In genomic region chrX:65034292-65034640, GRCh38 we compare ENCODE assay signal across 1 cellular context.
TF ChIP-seq lines count a peak whose summit lies in the region.

No MANE protein-coding gene starts in this region.

TF ChIP-seq in GM23338, 12 proteins besides CTCF, POLR2A, EP300 and RAD21 (continued from another document):
- TF ChIP-seq REST (IDR thresholded peaks at IDR 0.05; ENCODE audit: unreplicated experiment) (no peak), CREB1 (CRISPR knock-in tag; IDR thresholded peaks at IDR 0.05; ENCODE audit: low read depth) (no peak), ETS1 (IDR thresholded peaks at IDR 0.05) (no peak), ZNF462 (CRISPR knock-in tag; IDR thresholded peaks at IDR 0.05) (no peak), ZNF114 (CRISPR knock-in tag; IDR thresholded peaks at IDR 0.05) (no peak), POLR2AphosphoS5 (IDR thresholded peaks at IDR 0.05; ENCODE audit: low read depth) (no peak), NANOG (IDR thresholded peaks at IDR 0.05; ENCODE audit: borderline replicate concordance) (no peak), JUNB (IDR thresholded peaks at IDR 0.05; ENCODE audit: unreplicated experiment) (no peak), ZNF331 (CRISPR knock-in tag; IDR thresholded peaks at IDR 0.05; ENCODE audit: low read depth) (no peak)
